ENCODE assay signal across 1 cellular context in the genomic region with DNA sequence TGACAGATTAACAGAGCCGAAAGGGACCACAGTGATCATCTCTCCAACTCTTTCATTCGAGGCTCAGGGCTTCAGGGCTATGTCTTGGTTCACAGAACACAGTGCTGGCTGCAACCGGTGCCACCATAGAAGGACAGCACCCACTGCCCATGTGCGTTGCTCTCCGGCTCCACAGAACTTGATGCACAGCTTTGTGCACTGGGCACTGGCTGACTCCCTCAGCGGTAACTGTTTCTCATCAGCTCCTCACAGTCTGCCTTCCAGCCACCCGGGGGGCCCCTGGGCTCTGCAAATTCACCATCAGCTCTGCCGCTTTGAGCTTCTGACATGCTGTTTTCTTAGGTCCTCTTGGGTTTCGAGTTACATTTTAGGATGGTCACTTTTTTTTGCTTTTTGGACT.
TF ChIP-seq lines count a peak whose summit lies in the region.

No MANE protein-coding gene starts in this region.

TF ChIP-seq in GM23338, 12 proteins besides CTCF, POLR2A, EP300 and RAD21 (continued from another document):
- TF ChIP-seq, protein P1, sequence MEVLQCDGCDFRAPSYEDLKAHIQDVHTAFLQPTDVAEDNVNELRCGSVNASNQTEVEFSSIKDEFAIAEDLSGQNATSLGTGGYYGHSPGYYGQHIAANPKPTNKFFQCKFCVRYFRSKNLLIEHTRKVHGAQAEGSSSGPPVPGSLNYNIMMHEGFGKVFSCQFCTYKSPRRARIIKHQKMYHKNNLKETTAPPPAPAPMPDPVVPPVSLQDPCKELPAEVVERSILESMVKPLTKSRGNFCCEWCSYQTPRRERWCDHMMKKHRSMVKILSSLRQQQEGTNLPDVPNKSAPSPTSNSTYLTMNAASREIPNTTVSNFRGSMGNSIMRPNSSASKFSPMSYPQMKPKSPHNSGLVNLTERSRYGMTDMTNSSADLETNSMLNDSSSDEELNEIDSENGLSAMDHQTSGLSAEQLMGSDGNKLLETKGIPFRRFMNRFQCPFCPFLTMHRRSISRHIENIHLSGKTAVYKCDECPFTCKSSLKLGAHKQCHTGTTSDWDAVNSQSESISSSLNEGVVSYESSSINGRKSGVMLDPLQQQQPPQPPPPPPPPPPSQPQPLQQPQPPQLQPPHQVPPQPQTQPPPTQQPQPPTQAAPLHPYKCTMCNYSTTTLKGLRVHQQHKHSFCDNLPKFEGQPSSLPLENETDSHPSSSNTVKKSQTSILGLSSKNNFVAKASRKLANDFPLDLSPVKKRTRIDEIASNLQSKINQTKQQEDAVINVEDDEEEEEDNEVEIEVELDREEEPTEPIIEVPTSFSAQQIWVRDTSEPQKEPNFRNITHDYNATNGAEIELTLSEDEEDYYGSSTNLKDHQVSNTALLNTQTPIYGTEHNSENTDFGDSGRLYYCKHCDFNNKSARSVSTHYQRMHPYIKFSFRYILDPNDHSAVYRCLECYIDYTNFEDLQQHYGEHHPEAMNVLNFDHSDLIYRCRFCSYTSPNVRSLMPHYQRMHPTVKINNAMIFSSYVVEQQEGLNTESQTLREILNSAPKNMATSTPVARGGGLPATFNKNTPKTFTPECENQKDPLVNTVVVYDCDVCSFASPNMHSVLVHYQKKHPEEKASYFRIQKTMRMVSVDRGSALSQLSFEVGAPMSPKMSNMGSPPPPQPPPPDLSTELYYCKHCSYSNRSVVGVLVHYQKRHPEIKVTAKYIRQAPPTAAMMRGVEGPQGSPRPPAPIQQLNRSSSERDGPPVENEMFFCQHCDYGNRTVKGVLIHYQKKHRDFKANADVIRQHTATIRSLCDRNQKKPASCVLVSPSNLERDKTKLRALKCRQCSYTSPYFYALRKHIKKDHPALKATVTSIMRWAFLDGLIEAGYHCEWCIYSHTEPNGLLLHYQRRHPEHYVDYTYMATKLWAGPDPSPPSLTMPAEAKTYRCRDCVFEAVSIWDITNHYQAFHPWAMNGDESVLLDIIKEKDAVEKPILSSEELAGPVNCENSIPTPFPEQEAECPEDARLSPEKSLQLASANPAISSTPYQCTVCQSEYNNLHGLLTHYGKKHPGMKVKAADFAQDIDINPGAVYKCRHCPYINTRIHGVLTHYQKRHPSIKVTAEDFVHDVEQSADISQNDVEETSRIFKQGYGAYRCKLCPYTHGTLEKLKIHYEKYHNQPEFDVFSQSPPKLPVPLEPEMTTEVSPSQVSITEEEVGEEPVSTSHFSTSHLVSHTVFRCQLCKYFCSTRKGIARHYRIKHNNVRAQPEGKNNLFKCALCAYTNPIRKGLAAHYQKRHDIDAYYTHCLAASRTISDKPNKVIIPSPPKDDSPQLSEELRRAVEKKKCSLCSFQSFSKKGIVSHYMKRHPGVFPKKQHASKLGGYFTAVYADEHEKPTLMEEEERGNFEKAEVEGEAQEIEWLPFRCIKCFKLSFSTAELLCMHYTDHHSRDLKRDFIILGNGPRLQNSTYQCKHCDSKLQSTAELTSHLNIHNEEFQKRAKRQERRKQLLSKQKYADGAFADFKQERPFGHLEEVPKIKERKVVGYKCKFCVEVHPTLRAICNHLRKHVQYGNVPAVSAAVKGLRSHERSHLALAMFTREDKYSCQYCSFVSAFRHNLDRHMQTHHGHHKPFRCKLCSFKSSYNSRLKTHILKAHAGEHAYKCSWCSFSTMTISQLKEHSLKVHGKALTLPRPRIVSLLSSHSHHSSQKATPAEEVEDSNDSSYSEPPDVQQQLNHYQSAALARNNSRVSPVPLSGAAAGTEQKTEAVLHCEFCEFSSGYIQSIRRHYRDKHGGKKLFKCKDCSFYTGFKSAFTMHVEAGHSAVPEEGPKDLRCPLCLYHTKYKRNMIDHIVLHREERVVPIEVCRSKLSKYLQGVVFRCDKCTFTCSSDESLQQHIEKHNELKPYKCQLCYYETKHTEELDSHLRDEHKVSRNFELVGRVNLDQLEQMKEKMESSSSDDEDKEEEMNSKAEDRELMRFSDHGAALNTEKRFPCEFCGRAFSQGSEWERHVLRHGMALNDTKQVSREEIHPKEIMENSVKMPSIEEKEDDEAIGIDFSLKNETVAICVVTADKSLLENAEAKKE (CRISPR knock-in tag; IDR thresholded peaks at IDR 0.05): no peak
- peak; percentile 57 for TF ChIP-seq ZNF331 (CRISPR knock-in tag; IDR thresholded peaks at IDR 0.05; ENCODE audit: low read depth)
